Comparison of ENCODE assay signal across 10 cellular contexts in the genomic region with DNA sequence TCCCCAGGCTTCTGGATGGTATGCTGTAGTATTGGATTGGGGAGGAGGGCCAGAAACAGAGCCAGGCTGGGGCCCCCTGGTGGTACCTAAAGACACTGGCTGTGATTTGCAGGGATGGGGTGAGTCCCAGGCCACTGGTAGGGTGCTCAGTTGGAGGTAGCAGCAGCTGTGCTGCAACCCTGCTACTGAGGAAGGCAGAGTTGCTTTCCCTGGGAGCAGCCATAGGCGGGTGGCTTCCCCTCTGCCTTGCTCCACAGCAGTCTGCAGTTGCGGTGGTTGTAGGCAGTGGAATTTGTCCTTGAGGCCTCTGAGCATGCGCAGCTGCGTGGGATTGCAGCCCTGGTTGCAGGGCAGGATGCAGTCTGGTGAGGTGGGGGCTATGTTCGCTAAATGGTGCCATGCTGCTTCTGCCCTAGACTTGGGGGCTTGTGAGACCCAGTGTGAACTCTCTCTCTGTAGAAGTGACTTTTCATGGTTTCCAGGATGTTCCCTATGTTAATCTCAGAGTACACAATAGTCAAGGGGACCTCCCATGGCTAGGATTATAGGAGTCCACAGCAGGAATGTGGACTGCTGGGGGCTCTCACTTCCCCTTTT. TPM values are rescaled to one million over a fixed set of nuclear protein-coding genes. Genes with fewer than 3 reads are reported as not detected.
DNase-seq lines count a peak whose midpoint lies in the region; ATAC-seq and TF ChIP-seq lines count a peak whose summit lies in the region.
"Had no signal": no experiment of that assay in that cellular context is flagged by ENCODE, and none has a peak within 500 bp of the region (broad histone marks: within the 10 kb centered on the region; RNA-seq: fewer than 3 reads in every experiment).

No MANE protein-coding gene starts in this region.

- H3K36me3 Mint-ChIP-seq in activated T-helper 1 cell treated with anti-CD3 and anti-CD28 coated beads, Interleukin-12 subunit alpha, Interleukin-12 subunit beta, Interleukin-2, Interleukin-4 antibody, amounts not matched to agents 30 ng/mL and 10 ng/mL and 1 ng/mL, durations not matched to agents 14 hours and 24 hours and 36 hours (ENCODE audit: low read depth) = no peaks in the 10 kb centered on the region

- peak; percentile 54 for TF ChIP-seq CTCF in GM12864 (IDR thresholded peaks at IDR 0.05; ENCODE audit: low read depth, low read length, missing control alignments)

- no peak overlapping the region for H3K9ac ChIP-seq in NT2/D1 (ENCODE audit: insufficient read length, low read depth)

- H3K9me3 ChIP-seq in NT2/D1 (ENCODE audit: insufficient read depth, low read length) = peaks cover 22% of the 10 kb centered on the region
- no peaks in the 10 kb centered on the region for H3K9me3 ChIP-seq in iPS-18c (ENCODE audit: control insufficient read depth, insufficient read depth, low read length)

- H3K4me1 Mint-ChIP-seq in activated T-helper 1 cell treated with anti-CD3 and anti-CD28 coated beads, Interleukin-12 subunit alpha, Interleukin-12 subunit beta, Interleukin-2, Interleukin-4 antibody, amounts not matched to agents 30 ng/mL and 10 ng/mL and 1 ng/mL, durations not matched to agents 14 hours and 24 hours and 36 hours (ENCODE audit: low read depth) = no peaks in the 10 kb centered on the region

- H3K27me3 ChIP-seq in H7 (ENCODE audit: control insufficient read depth, insufficient read depth, low read length) (no peaks in the 10 kb centered on the region), NT2/D1 (ENCODE audit: insufficient read depth, insufficient read length) (no peaks in the 10 kb centered on the region)

- H3K27ac Mint-ChIP-seq in activated T-helper 1 cell treated with anti-CD3 and anti-CD28 coated beads, Interleukin-12 subunit alpha, Interleukin-12 subunit beta, Interleukin-2, Interleukin-4 antibody, amounts not matched to agents 30 ng/mL and 10 ng/mL and 1 ng/mL, durations not matched to agents 14 hours and 24 hours and 36 hours = no peak overlapping the region
- H3K27ac Mint-ChIP-seq: dendritic cell treated with granulocyte-macrophage colony-stimulating factor and Interleukin-4, amounts not matched to agents 40 ng/mL and 50 ng/mL, for 4 days had no signal

- DNase-seq in GM12864 (ENCODE audit: low read depth) (no peak), H7 (peak; percentile 23), NT2/D1 (ENCODE audit: low read depth, low spot score) (peak; percentile 86), AG20443 (ENCODE audit: low spot score) (no peak), NOMO-1 treated with DMSO at 0.1 percent for 48 hours (lab: John Stamatoyannopoulos, UW; ENCODE audit: unreplicated experiment) (no peak)
- no peak for DNase-seq in activated T-helper 1 cell treated with anti-CD3 and anti-CD28 coated beads, Interleukin-12 subunit alpha, Interleukin-12 subunit beta, Interleukin-2, Interleukin-4 antibody, amounts not matched to agents 30 ng/mL and 10 ng/mL and 1 ng/mL, durations not matched to agents 14 hours and 24 hours and 36 hours (ENCODE audit: low spot score)

- H3K4me1 ChIP-seq in NT2/D1 (ENCODE audit: insufficient read depth, insufficient read length) = peaks cover 10% of the 10 kb centered on the region

- H3K36me3 ChIP-seq in H7 (replicated peaks; ENCODE audit: control insufficient read depth, insufficient read depth, low read length) (no peaks in the 10 kb centered on the region), NT2/D1 (ENCODE audit: insufficient read depth, insufficient read length, low read length) (no peaks in the 10 kb centered on the region)

- no peaks in the 10 kb centered on the region for H3K9me3 Mint-ChIP-seq in activated T-helper 1 cell treated with anti-CD3 and anti-CD28 coated beads, Interleukin-12 subunit alpha, Interleukin-12 subunit beta, Interleukin-2, Interleukin-4 antibody, amounts not matched to agents 30 ng/mL and 10 ng/mL and 1 ng/mL, durations not matched to agents 14 hours and 24 hours and 36 hours
- H3K9me3 Mint-ChIP-seq: dendritic cell treated with granulocyte-macrophage colony-stimulating factor and Interleukin-4, amounts not matched to agents 40 ng/mL and 50 ng/mL, for 4 days had no signal

- no peaks in the 10 kb centered on the region for H3K27me3 Mint-ChIP-seq in activated T-helper 1 cell treated with anti-CD3 and anti-CD28 coated beads, Interleukin-12 subunit alpha, Interleukin-12 subunit beta, Interleukin-2, Interleukin-4 antibody, amounts not matched to agents 30 ng/mL and 10 ng/mL and 1 ng/mL, durations not matched to agents 14 hours and 24 hours and 36 hours (ENCODE audit: insufficient read depth)
- H3K27me3 Mint-ChIP-seq: dendritic cell treated with granulocyte-macrophage colony-stimulating factor and Interleukin-4, amounts not matched to agents 40 ng/mL and 50 ng/mL, for 4 days had no signal

- H3K4me3 ChIP-seq in GM12864 (ENCODE audit: low read depth, low read length) (no peak overlapping the region), H7 (ENCODE audit: insufficient read depth, low read depth, low read length) (peak overlapping the region; percentile 9; the same call in 1 of the 2 replicates), NT2/D1 (ENCODE audit: insufficient read length, low read depth) (no peak overlapping the region), iPS-18c (ENCODE audit: insufficient read depth, low read depth, low read length) (peak overlapping the region; percentile 25; the same call in 1 of the 2 replicates)

- no peak overlapping the region for H3K4me3 Mint-ChIP-seq in activated T-helper 1 cell treated with anti-CD3 and anti-CD28 coated beads, Interleukin-12 subunit alpha, Interleukin-12 subunit beta, Interleukin-2, Interleukin-4 antibody, amounts not matched to agents 30 ng/mL and 10 ng/mL and 1 ng/mL, durations not matched to agents 14 hours and 24 hours and 36 hours
- H3K4me3 Mint-ChIP-seq: dendritic cell treated with granulocyte-macrophage colony-stimulating factor and Interleukin-4, amounts not matched to agents 40 ng/mL and 50 ng/mL, for 4 days had no signal

- ATAC-seq in HG03439 (IDR thresholded peaks at IDR 0.05; ENCODE audit: unreplicated experiment) = no peak

- intact Hi-C loops in activated T-helper 1 cell treated with anti-CD3 and anti-CD28 coated beads, Interleukin-12 subunit alpha, Interleukin-12 subunit beta, Interleukin-2, Interleukin-4 antibody, amounts not matched to agents 30 ng/mL and 10 ng/mL and 1 ng/mL, durations not matched to agents 14 hours and 24 hours and 36 hours (cut with micrococcal nuclease) = loop anchor here (5.0 kb wide), 1 partner anchor 786 kb away; no protein-coding TSS in a partner anchor

RNA-seq across cellular contexts. Expression of a gene that starts 38.9 kb away (rescaled TPM):
- total RNA-seq in H7 (2014; rRNA removed; shearing (Covaris generic)) = 20.8 and 26.0 TPM in 2 replicates
- not detected in 2 replicates for total RNA-seq in activated T-helper 1 cell treated with anti-CD3 and anti-CD28 coated beads, Interleukin-12 subunit alpha, Interleukin-12 subunit beta, Interleukin-2, Interleukin-4 antibody, amounts not matched to agents 30 ng/mL and 10 ng/mL and 1 ng/mL, durations not matched to agents 14 hours and 24 hours and 36 hours
- total RNA-seq: lung microvascular endothelial cell had no signal

Comparison
In these comparisons a context has a peak if more than half of its experiments do, and no peak if none do; other contexts are left out.
1. DNase-seq: peak in H7 (single experiment) and NT2/D1 (single experiment); none in GM12864 (single experiment), AG20443 (single experiment), activated T-helper 1 cell treated with anti-CD3 and anti-CD28 coated beads, Interleukin-12 subunit alpha, Interleukin-12 subunit beta, Interleukin-2, Interleukin-4 antibody, amounts not matched to agents 30 ng/mL and 10 ng/mL and 1 ng/mL, durations not matched to agents 14 hours and 24 hours and 36 hours (single experiment) and NOMO-1 treated with DMSO at 0.1 percent for 48 hours (single experiment).
2. H3K4me3 ChIP-seq: peak in H7 (single experiment) and iPS-18c (single experiment); none in GM12864 (single experiment) and NT2/D1 (single experiment).
3. RNA of a gene that starts 38.9 kb away (total RNA-seq): 20.8 to 26.0 TPM in H7; not detected in activated T-helper 1 cell treated with anti-CD3 and anti-CD28 coated beads, Interleukin-12 subunit alpha, Interleukin-12 subunit beta, Interleukin-2, Interleukin-4 antibody, amounts not matched to agents 30 ng/mL and 10 ng/mL and 1 ng/mL, durations not matched to agents 14 hours and 24 hours and 36 hours; every median in the first group is over 10 times any median in the second.